Comparison of ENCODE assay signal across 1 cellular context in genomic region chr10:102503264-102504178, GRCh38.
TF ChIP-seq lines count a peak whose summit lies in the region.

TSS of gene SUFU (plus strand) at chr10:102503972. CDS start at chr10:102504153, 181 bp downstream.

TF ChIP-seq in K562, 482 proteins besides CTCF, POLR2A, EP300 and RAD21 (continued from another document):
- no peak for TF ChIP-seq ZBTB40 (IDR thresholded peaks at IDR 0.05)
- TF ChIP-seq ZBTB40 (CRISPR knock-in tag; IDR thresholded peaks at IDR 0.05) = no peak
- TF ChIP-seq SMAD2 (IDR thresholded peaks at IDR 0.05; ENCODE audit: low read depth, low read length) = no peak
- peak; percentile 68 for TF ChIP-seq SP2 (IDR thresholded peaks at IDR 0.05; ENCODE audit: extremely low read depth, low read depth, low read length, poor library complexity, severe bottlenecking)
- peak; percentile 65; the same call in 1 of the 2 replicates for TF ChIP-seq PHF8 (IDR thresholded peaks at IDR 0.05; ENCODE audit: borderline replicate concordance, low read length)
- peak; percentile 42 for TF ChIP-seq PRDM10 (IDR thresholded peaks at IDR 0.05; ENCODE audit: partially characterized antibody)
- peak; percentile 52; the same call in 1 of the 2 replicates for TF ChIP-seq ZFX (CRISPR knock-in tag; IDR thresholded peaks at IDR 0.05)
- TF ChIP-seq HCFC1 (IDR thresholded peaks at IDR 0.05; ENCODE audit: low read depth, low read length) = peak; percentile 47
- TF ChIP-seq TCF7 (IDR thresholded peaks at IDR 0.05; ENCODE audit: borderline replicate concordance) = no peak
- no peak for TF ChIP-seq ZBTB17 (CRISPR knock-in tag; IDR thresholded peaks at IDR 0.05)
- TF ChIP-seq KLF16 (IDR thresholded peaks at IDR 0.05) = peak; percentile 16; the same call in 1 of the 2 replicates
- no peak for TF ChIP-seq ZBTB43 (CRISPR knock-in tag; IDR thresholded peaks at IDR 0.05)
- no peak for TF ChIP-seq HNRNPK (IDR thresholded peaks at IDR 0.05; ENCODE audit: low read depth, low read length, poor library complexity, severe bottlenecking)
- TF ChIP-seq FOS (IDR thresholded peaks at IDR 0.05; ENCODE audit: extremely low read depth, insufficient read length) = peak; percentile 68
- peak; percentile 82 for TF ChIP-seq PBX2 (CRISPR knock-in tag; IDR thresholded peaks at IDR 0.05; ENCODE audit: low read depth)
- peak; percentile 93 for TF ChIP-seq PBX2 (tag; conservative IDR thresholded peaks at IDR 0.05; ENCODE audit: low read depth)
- TF ChIP-seq PKNOX1 (IDR thresholded peaks at IDR 0.05) = peak; percentile 99
- TF ChIP-seq HNRNPUL1 (IDR thresholded peaks at IDR 0.05; ENCODE audit: low read length) = no peak
